18 cellular contexts compared by ENCODE assay signal in genomic region chr10:34835908-34836558, GRCh38. TPM values are rescaled to one million over a fixed set of nuclear protein-coding genes. Genes with fewer than 3 reads are reported as not detected.
DNase-seq lines count a peak whose midpoint lies in the region; ATAC-seq and TF ChIP-seq lines count a peak whose summit lies in the region.
"Had no signal": no experiment of that assay in that cellular context is flagged by ENCODE, and none has a peak within 500 bp of the region (broad histone marks: within the 10 kb centered on the region; RNA-seq: fewer than 3 reads in every experiment).

No MANE protein-coding gene starts in this region.

- no peak for DNase-seq in activated naive CD4-positive, alpha-beta T cell (lab: John Stamatoyannopoulos, UW)
- no peak for DNase-seq in mucosa of descending colon
- DNase-seq in stimulated activated effector memory CD8-positive, alpha-beta T cell treated with anti-CD3 and anti-CD28 coated beads, Interleukin-12 subunit alpha, Interleukin-12 subunit beta, amount 100 ng/mL, for 72 hours (ENCODE audit: low spot score in 2 of 2), result no peak
- DNase-seq in stimulated activated CD4-positive, alpha-beta T cell treated with anti-CD3 and anti-CD28 coated beads, Interleukin-4, amount 100 ng/mL, for 4 hours, result no peak
- DNase-seq: 8988T; activated B cell treated with CpG ODN at 0.5 μM for 24 hours; effector memory CD8-positive, alpha-beta T cell; MM.1S; ovary; stimulated activated CD4-positive, alpha-beta T cell treated with anti-CD3 and anti-CD28 coated beads, Interleukin-12 subunit alpha, Interleukin-12 subunit beta, amount 100 ng/mL, for 4 hours; testis had no signal

- H3K4me3 ChIP-seq in mucosa of descending colon, result no peak overlapping the region
- H3K4me3 ChIP-seq: ovary, testis had no signal

- H3K27me3 Mint-ChIP-seq in activated naive CD4-positive, alpha-beta T cell treated with anti-CD3 and anti-CD28 coated beads, Interleukin-2, amount 50 U/mL, for 24 hours, result peaks cover 1% of the 10 kb centered on the region
- no peaks in the 10 kb centered on the region for H3K27me3 Mint-ChIP-seq in stimulated activated memory B cell treated with anti-CD40 and anti-IgM and Interleukin-4, amounts not matched to agents 10 μg/mL and 1 μg/mL and 100 μg/mL, for 72 hours
- H3K27me3 Mint-ChIP-seq: activated B cell treated with CpG ODN at 0.5 μM for 24 hours; activated naive CD8-positive, alpha-beta T cell; effector memory CD8-positive, alpha-beta T cell had no signal

- ATAC-seq in GM21576 (IDR thresholded peaks at IDR 0.05; ENCODE audit: unreplicated experiment) (peak; percentile 68), HG03354 (IDR thresholded peaks at IDR 0.05; ENCODE audit: poor library complexity, severe bottlenecking, unreplicated experiment) (peak; percentile 89), mucosa of descending colon (no peak)
- ATAC-seq in stimulated activated effector memory CD8-positive, alpha-beta T cell treated with anti-CD3 and anti-CD28 coated beads, Interleukin-12 subunit alpha, Interleukin-12 subunit beta, amount 100 ng/mL, for 72 hours, result no peak
- no peak for ATAC-seq in stimulated activated memory B cell treated with anti-CD40 and anti-IgM and Interleukin-4, amounts not matched to agents 10 μg/mL and 1 μg/mL and 100 μg/mL, for 72 hours
- ATAC-seq: effector memory CD8-positive, alpha-beta T cell; SK-N-SH treated with all-trans-retinoic acid at 6 μM for 48 hours had no signal

- H3K36me3 Mint-ChIP-seq in activated naive CD4-positive, alpha-beta T cell treated with anti-CD3 and anti-CD28 coated beads, Interleukin-2, amount 50 U/mL, for 24 hours, result no peaks in the 10 kb centered on the region
- H3K36me3 Mint-ChIP-seq in stimulated activated effector memory CD8-positive, alpha-beta T cell treated with anti-CD3 and anti-CD28 coated beads, Interleukin-12 subunit alpha, Interleukin-12 subunit beta, amount 100 ng/mL, for 72 hours, result no peaks in the 10 kb centered on the region
- no peaks in the 10 kb centered on the region for H3K36me3 Mint-ChIP-seq in stimulated activated memory B cell treated with anti-CD40 and anti-IgM and Interleukin-4, amounts not matched to agents 10 μg/mL and 1 μg/mL and 100 μg/mL, for 72 hours
- H3K36me3 Mint-ChIP-seq: activated naive CD8-positive, alpha-beta T cell; mesothelial cell of epicardium had no signal

- intact Hi-C loops in mucosa of descending colon (cut with DNase I, micrococcal nuclease), result no loop called here

- H3K9me3 Mint-ChIP-seq in activated naive CD4-positive, alpha-beta T cell treated with anti-CD3 and anti-CD28 coated beads, Interleukin-2, amount 50 U/mL, for 24 hours, result peaks cover 4% of the 10 kb centered on the region
- H3K9me3 Mint-ChIP-seq in stimulated activated effector memory CD8-positive, alpha-beta T cell treated with anti-CD3 and anti-CD28 coated beads, Interleukin-12 subunit alpha, Interleukin-12 subunit beta, amount 100 ng/mL, for 72 hours, result peaks cover 2% of the 10 kb centered on the region
- H3K9me3 Mint-ChIP-seq in stimulated activated memory B cell treated with anti-CD40 and anti-IgM and Interleukin-4, amounts not matched to agents 10 μg/mL and 1 μg/mL and 100 μg/mL, for 72 hours, result peaks cover 7% of the 10 kb centered on the region
- H3K9me3 Mint-ChIP-seq: mesothelial cell of epicardium had no signal

- no peak overlapping the region for H3K4me3 Mint-ChIP-seq in activated naive CD4-positive, alpha-beta T cell treated with anti-CD3 and anti-CD28 coated beads, Interleukin-2, amount 50 U/mL, for 24 hours
- no peak overlapping the region for H3K4me3 Mint-ChIP-seq in stimulated activated effector memory CD8-positive, alpha-beta T cell treated with anti-CD3 and anti-CD28 coated beads, Interleukin-12 subunit alpha, Interleukin-12 subunit beta, amount 100 ng/mL, for 72 hours
- H3K4me3 Mint-ChIP-seq in stimulated activated memory B cell treated with anti-CD40 and anti-IgM and Interleukin-4, amounts not matched to agents 10 μg/mL and 1 μg/mL and 100 μg/mL, for 72 hours, result no peak overlapping the region
- H3K4me3 Mint-ChIP-seq: activated B cell treated with CpG ODN at 0.5 μM for 24 hours; activated naive CD8-positive, alpha-beta T cell; effector memory CD8-positive, alpha-beta T cell; mesothelial cell of epicardium had no signal

- H3K4me1 Mint-ChIP-seq in activated naive CD4-positive, alpha-beta T cell treated with anti-CD3 and anti-CD28 coated beads, Interleukin-2, amount 50 U/mL, for 24 hours, result no peaks in the 10 kb centered on the region
- H3K4me1 Mint-ChIP-seq in stimulated activated effector memory CD8-positive, alpha-beta T cell treated with anti-CD3 and anti-CD28 coated beads, Interleukin-12 subunit alpha, Interleukin-12 subunit beta, amount 100 ng/mL, for 72 hours, result no peaks in the 10 kb centered on the region
- no peaks in the 10 kb centered on the region for H3K4me1 Mint-ChIP-seq in stimulated activated memory B cell treated with anti-CD40 and anti-IgM and Interleukin-4, amounts not matched to agents 10 μg/mL and 1 μg/mL and 100 μg/mL, for 72 hours
- H3K4me1 Mint-ChIP-seq: activated B cell treated with CpG ODN at 0.5 μM for 24 hours, mesothelial cell of epicardium had no signal

- no peaks in the 10 kb centered on the region for H3K9me3 ChIP-seq in mucosa of descending colon
- H3K9me3 ChIP-seq: ovary, testis had no signal

- TF ChIP-seq CTCF in mucosa of descending colon (IDR thresholded peaks at IDR 0.05), result no peak

- no peaks in the 10 kb centered on the region for H3K4me1 ChIP-seq in mucosa of descending colon (ENCODE audit: low read depth)
- H3K4me1 ChIP-seq: testis had no signal

- no peaks in the 10 kb centered on the region for H3K36me3 ChIP-seq in mucosa of descending colon (ENCODE audit: low read depth)
- H3K36me3 ChIP-seq: ovary had no signal

- peak overlapping the region; percentile 43 for H3K27ac Mint-ChIP-seq in activated naive CD4-positive, alpha-beta T cell treated with anti-CD3 and anti-CD28 coated beads, Interleukin-2, amount 50 U/mL, for 24 hours
- no peak overlapping the region for H3K27ac Mint-ChIP-seq in stimulated activated effector memory CD8-positive, alpha-beta T cell treated with anti-CD3 and anti-CD28 coated beads, Interleukin-12 subunit alpha, Interleukin-12 subunit beta, amount 100 ng/mL, for 72 hours
- no peak overlapping the region for H3K27ac Mint-ChIP-seq in stimulated activated memory B cell treated with anti-CD40 and anti-IgM and Interleukin-4, amounts not matched to agents 10 μg/mL and 1 μg/mL and 100 μg/mL, for 72 hours
- H3K27ac Mint-ChIP-seq: activated B cell treated with CpG ODN at 0.5 μM for 24 hours; activated naive CD8-positive, alpha-beta T cell; effector memory CD8-positive, alpha-beta T cell; mesothelial cell of epicardium had no signal

RNA-seq across cellular contexts. Expression of gene PARD3, which starts 20.9 kb away (rescaled TPM):
- 10 to 100 TPM; 39.5 to 87.9 (median 47.0) TPM for total RNA-seq in mucosa of descending colon

Comparison
In these comparisons a context has a peak if more than half of its experiments do, and no peak if none do; other contexts are left out.
1. ATAC-seq: peak in GM21576 (single experiment) and HG03354 (single experiment); none in mucosa of descending colon (single experiment), stimulated activated effector memory CD8-positive, alpha-beta T cell treated with anti-CD3 and anti-CD28 coated beads, Interleukin-12 subunit alpha, Interleukin-12 subunit beta, amount 100 ng/mL, for 72 hours (single experiment) and stimulated activated memory B cell treated with anti-CD40 and anti-IgM and Interleukin-4, amounts not matched to agents 10 μg/mL and 1 μg/mL and 100 μg/mL, for 72 hours (single experiment).